Comparison of ENCODE assay signal across 11 cellular contexts in the genomic region with DNA sequence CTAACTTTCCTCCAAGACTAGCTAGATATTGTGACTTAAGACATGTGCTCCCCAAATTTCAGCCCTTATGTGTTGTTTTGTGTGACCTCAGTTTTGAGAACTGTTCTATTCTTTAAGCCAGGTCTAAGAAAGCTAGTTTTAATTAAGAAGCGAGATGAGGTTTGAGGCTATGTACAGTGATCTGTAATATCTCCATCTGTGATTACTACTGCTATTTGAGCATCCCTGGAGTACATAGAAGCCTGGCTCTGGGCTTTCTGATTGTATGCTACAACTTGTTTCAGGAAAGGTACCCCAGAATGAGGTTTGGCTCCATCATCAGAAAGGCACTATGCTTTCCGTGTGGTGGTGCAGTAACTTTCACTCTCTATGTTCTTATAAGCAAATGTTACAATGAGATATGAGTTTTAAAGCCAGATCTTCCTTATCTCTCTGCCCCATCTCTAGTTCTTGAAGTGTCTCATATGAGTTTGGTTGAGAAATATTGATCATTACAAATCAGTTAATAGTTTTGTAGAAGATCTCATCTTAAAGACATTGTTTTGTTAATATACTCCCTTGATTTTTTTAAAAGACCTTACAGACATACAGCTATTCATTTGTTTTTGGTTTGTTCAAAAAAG. TPM values are rescaled to one million over a fixed set of nuclear protein-coding genes. Genes with fewer than 3 reads are reported as not detected.
DNase-seq lines count a peak whose midpoint lies in the region; ATAC-seq, FAIRE-seq and TF ChIP-seq lines count a peak whose summit lies in the region.
"Had no signal": no experiment of that assay in that cellular context is flagged by ENCODE, and none has a peak within 500 bp of the region (broad histone marks: within the 10 kb centered on the region; RNA-seq: fewer than 3 reads in every experiment).

No MANE protein-coding gene starts in this region.

- DNase-seq in left ventricle myocardium inferior, result no peak
- DNase-seq in left ventricle myocardium superior, result no peak
- DNase-seq in endothelial cell of umbilical vein (ENCODE audit: low read depth, low spot score), result no peak
- no peak for DNase-seq in nephron progenitor cell
- no peak for DNase-seq in uterus
- DNase-seq in NCI-H2029 (lab: John Stamatoyannopoulos, UW), result no peak
- DNase-seq in naive thymus-derived CD8-positive, alpha-beta T cell, result no peak
- DNase-seq: activated T-cell treated with anti-CD3 and anti-CD28 coated beads, Interleukin-2, amount 50 U/mL, for 1 hour; NCI-H1694 treated with DMSO at 0.1 percent for 48 hours had no signal

- peaks cover 24% of the 10 kb centered on the region for H3K36me3 Mint-ChIP-seq in nephron progenitor cell (ENCODE audit: low read depth)
- no peaks in the 10 kb centered on the region for H3K36me3 Mint-ChIP-seq in naive thymus-derived CD8-positive, alpha-beta T cell

- CTCF ChIA-PET in endothelial cell of umbilical vein (lab: Charles Lee), result interaction anchor here (0.8 to 5.7 kb wide), 34 partner anchors 12 to 246 kb away, joined by 3 to 152 read pairs (median 8); partner anchors contain the start of gene CCDC190

- H3K27ac Mint-ChIP-seq in nephron progenitor cell, result peak overlapping the region; percentile 31
- H3K27ac Mint-ChIP-seq in naive thymus-derived CD8-positive, alpha-beta T cell, result no peak overlapping the region

- intact Hi-C loops in left ventricle myocardium inferior (cut with micrococcal nuclease) (loop anchor here (5.0 to 10.0 kb wide), 3 partner anchors 103 to 248 kb away; no protein-coding TSS in a partner anchor), left ventricle myocardium superior (cut with micrococcal nuclease) (loop anchor here (5.0 to 10.0 kb wide), 3 partner anchors 103 to 248 kb away; no protein-coding TSS in a partner anchor), endothelial cell of umbilical vein (cut with micrococcal nuclease) (loop anchor here (1.0 to 2.0 kb wide), 5 partner anchors 33 to 215 kb away; no protein-coding TSS in a partner anchor), uterus (cut with DNase I; ENCODE audit: low total_unique reads) (no loop called here)

- TF ChIP-seq POLR2A in endothelial cell of umbilical vein (IDR thresholded peaks at IDR 0.05; ENCODE audit: low read depth, low read length) (no peak), uterus (IDR thresholded peaks at IDR 0.05) (no peak)

- no peaks in the 10 kb centered on the region for H3K9me1 ChIP-seq in endothelial cell of umbilical vein (replicated peaks; ENCODE audit: control insufficient read depth, extremely low read depth, insufficient read depth, low read length)

- H3K27ac ChIP-seq in left ventricle myocardium inferior (replicated peaks) (peak overlapping the region; percentile 36), endothelial cell of umbilical vein (ENCODE audit: insufficient read depth, low read depth, low read length) (peak overlapping the region; percentile 42), uterus (peak overlapping the region in 1 of 2 donors; percentile 54)

- peaks cover 19% of the 10 kb centered on the region for H3K79me2 ChIP-seq in endothelial cell of umbilical vein (ENCODE audit: control insufficient read depth, insufficient read depth, low read length)

- H3K36me3 ChIP-seq in left ventricle myocardium inferior (no peaks in the 10 kb centered on the region), endothelial cell of umbilical vein (ENCODE audit: control insufficient read depth in 2 of 2, extremely low read depth in 1 of 2, insufficient read depth in 2 of 2, low read length in 2 of 2) (peaks cover 0 to 6% of the 10 kb centered on the region in 2 experiments), uterus (no peaks in the 10 kb centered on the region)

- peak overlapping the region; percentile 93 for H3K4me2 ChIP-seq in endothelial cell of umbilical vein (ENCODE audit: insufficient read depth, low read length)

- TSS peak; percentile 70 for BruUV-seq in endothelial cell of umbilical vein (replicated peaks; lab: Mats Ljungman, UMichigan)

- dilution Hi-C loops in endothelial cell of umbilical vein (cut with MboI; ENCODE audit: extremely low pct_ligation_motif_present, low sequenced_read_pairs), result loop anchor here (25.0 kb wide), 1 partner anchor 207 kb away; the partner anchor contains the start of gene CCDC190

- FAIRE-seq in endothelial cell of umbilical vein (lab: Jason Lieb, UNC), result peak; percentile 35
- FAIRE-seq: colon had no signal

- no peaks in the 10 kb centered on the region for H3K9me3 Mint-ChIP-seq in nephron progenitor cell
- H3K9me3 Mint-ChIP-seq in naive thymus-derived CD8-positive, alpha-beta T cell, result no peaks in the 10 kb centered on the region

- TF ChIP-seq CTCF in left ventricle myocardium inferior (IDR thresholded peaks at IDR 0.05; ENCODE audit: borderline replicate concordance) (no peak), endothelial cell of umbilical vein (IDR thresholded peaks at IDR 0.05; ENCODE audit: extremely low read depth in 1 of 2, insufficient read depth in 1 of 2, low read depth in 1 of 2, low read length in 2 of 2) (no peak), nephron progenitor cell (IDR thresholded peaks at IDR 0.05) (no peak), uterus (IDR thresholded peaks at IDR 0.05) (no peak)

- H3K4me3 ChIP-seq in left ventricle myocardium inferior (peak overlapping the region; percentile 57), endothelial cell of umbilical vein (replicated peaks in 1 of 3; ENCODE audit: insufficient read depth in 1 of 3, low read depth in 1 of 3, low read length in 3 of 3) (peak overlapping the region; percentile 35 to 98 (median 88)), uterus (peak overlapping the region; percentile 16 to 19)

- H2AFZ ChIP-seq in endothelial cell of umbilical vein (ENCODE audit: low read depth, low read length), result peak overlapping the region; percentile 81

- ATAC-seq in left ventricle myocardium superior, result no peak
- no peak for ATAC-seq in HG03135 (IDR thresholded peaks at IDR 0.05; ENCODE audit: unreplicated experiment)
- no peak for ATAC-seq in naive thymus-derived CD8-positive, alpha-beta T cell

- H3K27me3 Mint-ChIP-seq in nephron progenitor cell (ENCODE audit: low read depth, poor library complexity), result peaks cover 8% of the 10 kb centered on the region
- H3K27me3 Mint-ChIP-seq in naive thymus-derived CD8-positive, alpha-beta T cell, result peaks cover 31 to 72% (median 35%) of the 10 kb centered on the region in 5 donors

- POLR2A ChIA-PET in endothelial cell of umbilical vein (lab: Charles Lee), result interaction anchor here (0.8 to 1.5 kb wide), 6 partner anchors 16 to 253 kb away, joined by 3 to 7 read pairs (median 4); no protein-coding TSS in a partner anchor
- POLR2A ChIA-PET in naive thymus-derived CD8-positive, alpha-beta T cell (lab: Charles Lee), result no interaction called here

- H3K9ac ChIP-seq in endothelial cell of umbilical vein (replicated peaks; ENCODE audit: extremely low read depth, insufficient read depth, low read length), result peak overlapping the region; percentile 83

- peaks cover 77% of the 10 kb centered on the region for H3K4me1 Mint-ChIP-seq in nephron progenitor cell
- H3K4me1 Mint-ChIP-seq in naive thymus-derived CD8-positive, alpha-beta T cell, result peaks cover 0 to 2% (median 0%) of the 10 kb centered on the region in 4 donors

- H3K9me3 ChIP-seq in left ventricle myocardium inferior (replicated peaks) (no peaks in the 10 kb centered on the region), endothelial cell of umbilical vein (replicated peaks; ENCODE audit: control insufficient read depth, insufficient read depth, low read length) (no peaks in the 10 kb centered on the region), uterus (no peaks in the 10 kb centered on the region)

- peak overlapping the region; percentile 90 for H3K4me3 Mint-ChIP-seq in nephron progenitor cell
- H3K4me3 Mint-ChIP-seq in naive thymus-derived CD8-positive, alpha-beta T cell, result no peak overlapping the region

- no peaks in the 10 kb centered on the region for H4K20me1 ChIP-seq in endothelial cell of umbilical vein (replicated peaks; ENCODE audit: control insufficient read depth, extremely low read depth, insufficient read depth, low read length)

- H3K4me1 ChIP-seq in left ventricle myocardium inferior (peaks cover 13% of the 10 kb centered on the region), endothelial cell of umbilical vein (ENCODE audit: control insufficient read depth, extremely low read depth, insufficient read depth, low read length) (peaks cover 44% of the 10 kb centered on the region), uterus (no peaks in the 10 kb centered on the region)

- H3K27me3 ChIP-seq in left ventricle myocardium inferior (ENCODE audit: low read depth), result peaks cover 47% of the 10 kb centered on the region
- H3K27me3 ChIP-seq in endothelial cell of umbilical vein (ENCODE audit: control insufficient read depth in 2 of 2, insufficient read depth in 2 of 2, low read length in 2 of 2), result no peaks in the 10 kb centered on the region
- H3K27me3 ChIP-seq in uterus, result no peaks in the 10 kb centered on the region

TF ChIP-seq in endothelial cell of umbilical vein, 7 proteins besides CTCF, POLR2A, EP300 and RAD21:
- TF ChIP-seq GATA2 (IDR thresholded peaks at IDR 0.05; ENCODE audit: insufficient read depth, insufficient read length, low read depth, low read length), result peak; percentile 77
- TF ChIP-seq JUN (IDR thresholded peaks at IDR 0.05; ENCODE audit: borderline replicate concordance, insufficient read depth, insufficient read length, low read depth), result no peak

RNA-seq across cellular contexts. Expression of gene RGS4, which starts 0.6 kb away (rescaled TPM):
- total RNA-seq in left ventricle myocardium inferior (3.2 TPM), left ventricle myocardium superior (0.52 TPM), endothelial cell of umbilical vein (54.9 and 59.3 TPM in 2 replicates), uterus (10 to 100 TPM in 1 of 4 donors, 1 to 10 TPM in 1, under 1 TPM in 1, not detected in 1; 0.26 to 37.7 (median 1.3) TPM)
- 7.9 and 14.6 TPM in 2 replicates for polyA plus RNA-seq in endothelial cell of umbilical vein
- 31.7 and 33.7 TPM in 2 replicates for polyA plus RNA-seq in endothelial cell of umbilical vein (2011; cell fraction: cytosol; rRNA removed)
- 22.4 and 40.9 TPM in 2 replicates for polyA plus RNA-seq in endothelial cell of umbilical vein (2011; cell fraction: nucleus; rRNA removed)
- 50.5 and 91.9 TPM in 2 replicates for polyA plus RNA-seq in endothelial cell of umbilical vein (2012)
- 10.0 and 13.0 TPM in 2 replicates for polyA minus RNA-seq in endothelial cell of umbilical vein
- polyA minus RNA-seq in endothelial cell of umbilical vein (2011; cell fraction: cytosol; rRNA and poly(A)+ RNA removed), result not detected
- polyA minus RNA-seq in endothelial cell of umbilical vein (2011; cell fraction: nucleus; rRNA and poly(A)+ RNA removed), result 16.4 and 38.2 TPM in 2 replicates
- total RNA-seq in naive thymus-derived CD8-positive, alpha-beta T cell, result not detected
- not detected for polyA plus RNA-seq in naive thymus-derived CD8-positive, alpha-beta T cell

Comparison
In these comparisons a context has a peak if more than half of its experiments do, and no peak if none do; other contexts are left out.
1. H3K4me3 ChIP-seq: peak in every context shown above with its lines; median percentile 88 in endothelial cell of umbilical vein; 57 in left ventricle myocardium inferior; 18 in uterus.